ENCODE assay signal across 4 cellular contexts in the genomic region with DNA sequence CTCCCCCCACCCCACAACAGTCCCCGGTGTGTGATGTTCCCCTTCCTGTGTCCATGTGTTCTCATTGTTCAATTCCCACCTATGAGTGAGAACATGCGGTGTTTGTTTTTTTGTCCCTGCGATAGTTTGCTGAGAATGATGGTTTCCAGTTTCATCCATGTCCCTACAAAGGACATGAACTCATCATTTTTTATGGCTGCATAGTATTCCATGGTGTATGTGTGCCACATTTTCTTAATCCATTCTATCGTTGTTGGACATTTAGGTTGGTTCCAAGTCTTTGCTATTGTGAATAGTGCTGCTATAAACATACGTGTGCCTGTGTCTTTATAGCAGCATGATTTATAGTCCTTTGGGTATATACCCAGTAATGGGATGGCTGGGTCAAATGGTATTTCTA. TPM values are rescaled to one million over a fixed set of nuclear protein-coding genes. Genes with fewer than 3 reads are reported as not detected.
"Had no signal": no experiment of that assay in that cellular context is flagged by ENCODE, and none has a peak within 500 bp of the region (broad histone marks: within the 10 kb centered on the region; RNA-seq: fewer than 3 reads in every experiment).

No MANE protein-coding gene starts in this region.

RNA-seq across cellular contexts. Expression of gene SCIMP, which starts 17.1 kb away (rescaled TPM):
- total RNA-seq: LHCN-M2, M059J, MCF 10A, NCI-H460 had no signal
